Comparison of ENCODE assay signal across 8 cellular contexts in the genomic region with DNA sequence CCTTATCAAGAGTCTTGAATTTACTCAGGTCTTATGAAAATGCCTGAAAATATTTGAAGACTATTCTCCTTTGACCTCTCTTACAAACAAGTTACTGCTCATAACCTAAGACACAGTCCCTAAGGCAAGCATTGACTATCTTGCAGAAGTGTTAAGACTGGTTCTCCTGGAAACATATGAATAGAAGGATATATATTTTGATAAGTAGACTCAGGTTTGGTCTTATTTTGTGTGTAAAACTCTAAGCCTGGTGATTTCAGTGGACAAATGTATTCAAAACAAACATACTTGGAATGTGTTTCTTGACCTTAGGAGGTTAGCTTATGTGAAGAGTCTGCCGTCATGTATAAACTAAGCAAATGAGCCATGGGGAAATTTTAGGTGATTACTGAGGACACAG.
"Had no signal": no experiment of that assay in that cellular context is flagged by ENCODE, and none has a peak within 500 bp of the region (broad histone marks: within the 10 kb centered on the region; RNA-seq: fewer than 3 reads in every experiment).

No MANE protein-coding gene starts in this region.

- H3K4me1 ChIP-seq: HAP-1 had no signal

- H3K4me3 Mint-ChIP-seq: HFFc6 had no signal

- H3K27me3 Mint-ChIP-seq: IgD-negative memory B cell had no signal

- H3K36me3 ChIP-seq: HAP-1 had no signal

- H3K9ac ChIP-seq: GM23248 had no signal

- DNase-seq: GM23248, GOT3, H7, HFFc6, KBM-7 had no signal

- H3K4me3 ChIP-seq: GM23248, HAP-1 had no signal

- ATAC-seq: HCT116 had no signal

- H2AFZ ChIP-seq: GM23248 had no signal

- H3K27ac Mint-ChIP-seq: HFFc6 had no signal

- H3K27ac ChIP-seq: GM23248 had no signal
